ENCODE assay signal across 17 cellular contexts in genomic region chr4:36349904-36350554, GRCh38.
DNase-seq lines count a peak whose midpoint lies in the region; ATAC-seq, FAIRE-seq and TF ChIP-seq lines count a peak whose summit lies in the region.
"Had no signal": no experiment of that assay in that cellular context is flagged by ENCODE, and none has a peak within 500 bp of the region (broad histone marks: within the 10 kb centered on the region; RNA-seq: fewer than 3 reads in every experiment).

No MANE protein-coding gene starts in this region.

- peak; percentile 6 for DNase-seq in Caki2 (ENCODE audit: low read depth)
- peak; percentile 29 for DNase-seq in kidney glomerular epithelial cell (lab: John Stamatoyannopoulos, UW)
- no peak for DNase-seq in pancreas
- no peak for DNase-seq in central memory CD4-positive, alpha-beta T cell
- no peak for DNase-seq in tibial artery
- DNase-seq: activated CD8-positive, alpha-beta memory T cell treated with anti-CD3 and anti-CD28 coated beads, Interleukin-2, amount 10 ng/mL, durations not matched to agents 7 days and 5 days; Caco-2; gastrocnemius medialis; left ventricle myocardium superior; NCI-H187 treated with DMSO at 0.1 percent for 48 hours; NCI-H446 treated with DMSO at 0.1 percent for 48 hours; SHP77 treated with DMSO at 0.1 percent for 48 hours had no signal

- H3K36me3 ChIP-seq in pancreas, result no peaks in the 10 kb centered on the region
- no peaks in the 10 kb centered on the region for H3K36me3 ChIP-seq in tibial artery
- H3K36me3 ChIP-seq: gastrocnemius medialis, right atrium auricular region had no signal

- no peak for FAIRE-seq in pancreas (lab: Jason Lieb, UNC)

- intact Hi-C loops in pancreas (cut with DNase I) (loop anchor here in 1 of 3 donors (5.0 kb wide), 1 partner anchor 52 kb away; no protein-coding TSS in a partner anchor), tibial artery (cut with DNase I; ENCODE audit: low total_unique reads) (no loop called here)

- ATAC-seq in pancreas (peak in 3 of 4 donors; percentile 17 to 29 (median 28)), GM18907 (IDR thresholded peaks at IDR 0.05; ENCODE audit: unreplicated experiment) (no peak), HG03520 (IDR thresholded peaks at IDR 0.05; ENCODE audit: unreplicated experiment) (no peak)
- ATAC-seq: activated CD4-positive, CD25-positive, alpha-beta regulatory T cell treated with anti-CD3 and anti-CD28 coated beads, Interleukin-2, amount 50 U/mL, for 24 hours; activated CD8-positive, alpha-beta memory T cell treated with anti-CD3 and anti-CD28 coated beads, Interleukin-2, amount 10 ng/mL, durations not matched to agents 7 days and 5 days; gastrocnemius medialis; left ventricle myocardium superior had no signal

- no peak for TF ChIP-seq CTCF in VCaP (conservative IDR thresholded peaks at IDR 0.05)
- TF ChIP-seq CTCF in pancreas (IDR thresholded peaks at IDR 0.05), result no peak
- no peak for TF ChIP-seq CTCF in tibial artery (IDR thresholded peaks at IDR 0.05)

- no peak overlapping the region for H3K4me3 ChIP-seq in pancreas
- H3K4me3 ChIP-seq in tibial artery, result no peak overlapping the region
- H3K4me3 ChIP-seq: gastrocnemius medialis, right atrium auricular region had no signal

- H3K4me1 ChIP-seq in pancreas, result no peaks in the 10 kb centered on the region
- no peaks in the 10 kb centered on the region for H3K4me1 ChIP-seq in tibial artery
- H3K4me1 ChIP-seq: Caco-2, gastrocnemius medialis, right atrium auricular region had no signal

- in situ Hi-C loops in Caki2 (cut with HindIII; ENCODE audit: low pct_unique_long_range_greater_than_20kb, low sequenced_read_pairs), result no loop called here

- H3K9me3 ChIP-seq in pancreas (no peaks in the 10 kb centered on the region), tibial artery (no peaks in the 10 kb centered on the region)
- H3K9me3 ChIP-seq: Caco-2, gastrocnemius medialis, right atrium auricular region had no signal

- H3K27me3 ChIP-seq in pancreas, result no peaks in the 10 kb centered on the region
- H3K27me3 ChIP-seq in tibial artery, result no peaks in the 10 kb centered on the region
- H3K27me3 ChIP-seq: gastrocnemius medialis, right atrium auricular region had no signal

- WGBS in pancreas, 2 donors, result 53 to 65% methylated on average over 4 of the region's 4 CpGs

- H3K27ac ChIP-seq in VCaP (peak overlapping the region; percentile 6; the same call in 1 of the 2 replicates), pancreas (no peak overlapping the region), tibial artery (no peak overlapping the region)
- H3K27ac ChIP-seq: gastrocnemius medialis, right atrium auricular region had no signal

Comparison
In these comparisons a context has a peak if more than half of its experiments do, and no peak if none do; other contexts are left out.
1. DNase-seq: peak in Caki2 (single experiment) and kidney glomerular epithelial cell (single experiment); none in pancreas (0 of 6), central memory CD4-positive, alpha-beta T cell (single experiment) and tibial artery (0 of 2).
2. ATAC-seq: peak in pancreas (3 of 4); none in GM18907 (single experiment) and HG03520 (single experiment).